Comparison of ENCODE assay signal across 16 cellular contexts in the genomic region with DNA sequence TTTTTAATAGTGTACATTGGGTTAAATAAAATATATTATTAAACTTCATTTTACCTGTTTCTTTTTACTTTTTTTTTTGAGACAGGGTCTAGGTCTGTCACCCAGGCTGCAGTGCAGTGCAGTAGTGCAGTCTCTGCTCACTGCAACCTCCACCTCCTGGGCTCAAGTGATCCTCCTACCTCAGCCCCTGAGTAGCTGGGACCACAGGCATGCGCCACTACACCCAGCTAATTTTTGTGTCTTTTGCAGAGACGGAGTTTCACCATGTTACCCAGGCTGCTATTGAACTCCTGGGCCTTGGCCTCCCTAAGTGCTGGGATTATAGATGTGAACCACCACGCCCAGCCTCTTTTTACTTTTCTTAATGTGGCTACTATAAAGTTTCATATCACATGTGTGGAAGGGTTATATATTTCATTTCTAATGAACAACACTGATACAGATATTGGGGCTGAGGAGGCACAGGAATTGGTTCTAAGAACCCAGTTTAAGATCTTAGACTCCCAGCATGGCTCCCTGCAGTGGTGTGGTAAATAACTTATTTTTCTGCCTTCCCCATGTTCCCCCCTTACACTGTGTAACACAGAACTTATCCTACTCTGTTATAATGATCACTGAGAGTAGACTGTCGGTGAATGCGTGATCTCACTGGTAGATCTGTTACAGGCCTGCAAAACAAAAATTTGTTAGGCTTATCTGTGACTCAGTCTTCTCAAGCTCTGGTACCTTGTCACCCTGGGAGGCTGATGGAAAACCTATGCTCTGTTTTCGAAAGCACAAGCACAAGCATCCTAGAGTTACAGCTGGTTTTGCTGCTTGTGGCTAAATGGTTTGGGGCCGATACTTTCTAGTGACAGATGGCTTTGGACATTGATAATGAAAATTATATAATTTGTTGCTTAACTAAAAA. TPM values are rescaled to one million over a fixed set of nuclear protein-coding genes. Genes with fewer than 3 reads are reported as not detected.
DNase-seq lines count a peak whose midpoint lies in the region; ATAC-seq and TF ChIP-seq lines count a peak whose summit lies in the region.
"Had no signal": no experiment of that assay in that cellular context is flagged by ENCODE, and none has a peak within 500 bp of the region (broad histone marks: within the 10 kb centered on the region; RNA-seq: fewer than 3 reads in every experiment).

No MANE protein-coding gene starts in this region.

- H3K4me1 ChIP-seq in GM23248 (ENCODE audit: insufficient read depth) = peaks cover 72% of the 10 kb centered on the region
- peaks cover 84% of the 10 kb centered on the region for H3K4me1 ChIP-seq in PC-9 (replicated peaks; ENCODE audit: insufficient read depth)
- H3K4me1 ChIP-seq: BE2C had no signal

- no peak for TF ChIP-seq CTCF in PC-9 (conservative IDR thresholded peaks at IDR 0.05)
- no peak for TF ChIP-seq CTCF in choroid plexus epithelial cell (conservative IDR thresholded peaks at IDR 0.05; ENCODE audit: low read depth, low read length)

- peak overlapping the region; percentile 4; the same call in 1 of the 2 replicates for H3K9ac ChIP-seq in GM23248

- POLR2A ChIA-PET in PC-9 (lab: Charles Lee; ENCODE audit: unreplicated experiment) = no interaction called here

- H3K4me2 ChIP-seq in GM23248 (ENCODE audit: unreplicated experiment) = peak overlapping the region; percentile 71
- H3K4me2 ChIP-seq in PC-9 = no peak overlapping the region

- in situ Hi-C loops in GM23248 (cut with MboI) = loop anchor here (5.0 to 10.0 kb wide), 3 partner anchors 252 to 432 kb away; no protein-coding TSS in a partner anchor

- H2AFZ ChIP-seq in GM23248 (no peak overlapping the region), PC-9 (no peak overlapping the region)

- CTCF ChIA-PET in PC-9 (lab: Charles Lee) = no interaction called here

- DNase-seq in GM23248 (peak; percentile 59), PC-9 (no peak), choroid plexus epithelial cell (ENCODE audit: low read depth) (peak; percentile 56), non-pigmented ciliary epithelial cell (ENCODE audit: low read depth) (peak; percentile 49), NCI-H1930 (lab: John Stamatoyannopoulos, UW) (no peak), NCI-H748 treated with DMSO at 0.1 percent for 48 hours (lab: John Stamatoyannopoulos, UW) (no peak)
- no peak for DNase-seq in stimulated activated CD4-positive, alpha-beta T cell treated with anti-CD3 and anti-CD28 coated beads, Interleukin-15, amount 100 ng/mL, for 24 hours
- DNase-seq: BE2C, DMS 273 treated with DMSO at 0.1 percent for 48 hours, NCI-H1092 treated with DMSO at 0.1 percent for 48 hours, SJCRH30, T1000 had no signal

- 0 out of 2 replicates have a peak, but pooled peaks cover 7% of the 10 kb centered on the region for H3K79me2 ChIP-seq in GM23248 (ENCODE audit: insufficient read depth)
- peaks cover 7% of the 10 kb centered on the region; the same call in 1 of the 2 replicates for H3K79me2 ChIP-seq in PC-9 (ENCODE audit: low read depth)

- no peaks in the 10 kb centered on the region for H3K27me3 ChIP-seq in GM23248 (replicated peaks; ENCODE audit: insufficient read depth)
- no peaks in the 10 kb centered on the region for H3K27me3 ChIP-seq in PC-9 (ENCODE audit: insufficient read depth, low read depth)
- H3K27me3 ChIP-seq: BE2C, SJCRH30, suprapubic skin had no signal

- ATAC-seq in HG03108 (IDR thresholded peaks at IDR 0.05; ENCODE audit: unreplicated experiment) = no peak
- ATAC-seq: K562; naive thymus-derived CD4-positive, alpha-beta T cell had no signal

- H3K36me3 ChIP-seq in GM23248 (ENCODE audit: low read depth) = no peaks in the 10 kb centered on the region
- H3K36me3 ChIP-seq in PC-9 (ENCODE audit: low read depth) = no peaks in the 10 kb centered on the region
- H3K36me3 ChIP-seq: BE2C, SJCRH30, suprapubic skin had no signal

- no peaks in the 10 kb centered on the region for H3K9me2 ChIP-seq in GM23248 (ENCODE audit: insufficient read depth)
- no peaks in the 10 kb centered on the region for H3K9me2 ChIP-seq in PC-9 (ENCODE audit: insufficient read depth)

- H3K9me3 ChIP-seq in GM23248 (ENCODE audit: low read depth) = no peaks in the 10 kb centered on the region
- H3K9me3 ChIP-seq in PC-9 (ENCODE audit: insufficient read depth, low read depth) = no peaks in the 10 kb centered on the region
- H3K9me3 ChIP-seq: BE2C, SJCRH30, suprapubic skin had no signal

- intact Hi-C loops in PC-9 (cut with micrococcal nuclease; ENCODE audit: unreplicated experiment) = loop anchor here (1.0 kb wide), 1 partner anchor 198 kb away; no protein-coding TSS in a partner anchor

- H3K4me3 ChIP-seq in GM23248 (no peak overlapping the region), PC-9 (no peak overlapping the region), choroid plexus epithelial cell (ENCODE audit: low read depth, low read length) (no peak overlapping the region)
- H3K4me3 ChIP-seq: K562, SJCRH30, suprapubic skin had no signal

- BruUV-seq in PC-9 (replicated peaks; lab: Mats Ljungman, UMichigan) = no TSS peak

- 50 to 51% methylated on average over 7 of the region's 7 CpGs for WGBS in GM23248 (ENCODE audit: low coverage in 1 of 2, low lambda C conversion rate in 2 of 2, missing lambda C conversion rate in 2 of 2), 2 experiments

- peaks cover 75% of the 10 kb centered on the region for H3F3A ChIP-seq in GM23248 (ENCODE audit: insufficient read depth)
- peaks cover 57% of the 10 kb centered on the region for H3F3A ChIP-seq in PC-9 (ENCODE audit: insufficient read depth, low read depth)

- H3K27ac ChIP-seq in GM23248 (peak overlapping the region; percentile 91), PC-9 (peak overlapping the region; percentile 97)
- H3K27ac ChIP-seq: SJCRH30, suprapubic skin had no signal

- H4K20me1 ChIP-seq in GM23248 (ENCODE audit: insufficient read depth) (no peaks in the 10 kb centered on the region), PC-9 (ENCODE audit: insufficient read depth) (no peaks in the 10 kb centered on the region)

RNA-seq across cellular contexts. Expression of gene ATXN1, which starts 5.8 kb away (rescaled TPM):
- total RNA-seq in GM23248 (2014; rRNA removed; shearing (Covaris generic)) = 20.1 and 42.2 TPM in 2 replicates
- polyA plus RNA-seq in GM23248 (2016; fragmentation: Nextera tagmentation; extraction: Ambion mirVana) = 14.2 and 15.7 TPM in 2 replicates
- total RNA-seq in PC-9 (2021) = 35.6 and 42.7 TPM in 2 replicates

Comparison
In these comparisons a context has a peak if more than half of its experiments do, and no peak if none do; other contexts are left out.
1. DNase-seq: peak in GM23248 (single experiment), choroid plexus epithelial cell (single experiment) and non-pigmented ciliary epithelial cell (single experiment); none in PC-9 (0 of 2), stimulated activated CD4-positive, alpha-beta T cell treated with anti-CD3 and anti-CD28 coated beads, Interleukin-15, amount 100 ng/mL, for 24 hours (single experiment), NCI-H1930 (0 of 2) and NCI-H748 treated with DMSO at 0.1 percent for 48 hours (single experiment).